ENCODE assay signal across 8 cellular contexts in genomic region chr6:99330159-99330558, GRCh38.
DNase-seq lines count a peak whose midpoint lies in the region; ATAC-seq lines count a peak whose summit lies in the region.

No MANE protein-coding gene starts in this region.

- ATAC-seq in GM18499 (IDR thresholded peaks at IDR 0.05; ENCODE audit: insufficient read depth, unreplicated experiment) (peak; percentile 58), HG02840 (IDR thresholded peaks at IDR 0.05; ENCODE audit: low FRiP score, unreplicated experiment) (peak; percentile 69)

- DNase-seq in AG08396 (ENCODE audit: low spot score) (peak; percentile 67), NCI-H1105 (lab: John Stamatoyannopoulos, UW) (peak; percentile 34), dedifferentiated amniotic fluid mesenchymal stem cell (ENCODE audit: extremely low spot score) (peak; percentile 82), midbrain (lab: John Stamatoyannopoulos, UW) (peak; percentile 72)
- peak; percentile 28 for DNase-seq in activated CD4-positive, CD25-positive, alpha-beta regulatory T cell treated with anti-CD3 and anti-CD28 coated beads, Interleukin-2, amount 50 U/mL, for 16 hours (ENCODE audit: low read depth, low spot score)
- peak; percentile 11 to 45 for DNase-seq in stimulated activated CD8-positive, alpha-beta memory T cell treated with anti-CD3 and anti-CD28 coated beads, Interleukin-7, amount 100 ng/mL, for 48 hours (ENCODE audit: extremely low read depth in 1 of 2, low read depth in 1 of 2)

Comparison
In these comparisons a context has a peak if more than half of its experiments do, and no peak if none do; other contexts are left out.
1. Peak in every context shown above with its lines: DNase-seq and ATAC-seq.
2. DNase-seq: peak in every context shown above with its lines; median percentile 82 in dedifferentiated amniotic fluid mesenchymal stem cell; 72 in midbrain; 67 in AG08396; 34 in NCI-H1105; 28 in activated CD4-positive, CD25-positive, alpha-beta regulatory T cell treated with anti-CD3 and anti-CD28 coated beads, Interleukin-2, amount 50 U/mL, for 16 hours; 28 in stimulated activated CD8-positive, alpha-beta memory T cell treated with anti-CD3 and anti-CD28 coated beads, Interleukin-7, amount 100 ng/mL, for 48 hours.